In the genomic region with DNA sequence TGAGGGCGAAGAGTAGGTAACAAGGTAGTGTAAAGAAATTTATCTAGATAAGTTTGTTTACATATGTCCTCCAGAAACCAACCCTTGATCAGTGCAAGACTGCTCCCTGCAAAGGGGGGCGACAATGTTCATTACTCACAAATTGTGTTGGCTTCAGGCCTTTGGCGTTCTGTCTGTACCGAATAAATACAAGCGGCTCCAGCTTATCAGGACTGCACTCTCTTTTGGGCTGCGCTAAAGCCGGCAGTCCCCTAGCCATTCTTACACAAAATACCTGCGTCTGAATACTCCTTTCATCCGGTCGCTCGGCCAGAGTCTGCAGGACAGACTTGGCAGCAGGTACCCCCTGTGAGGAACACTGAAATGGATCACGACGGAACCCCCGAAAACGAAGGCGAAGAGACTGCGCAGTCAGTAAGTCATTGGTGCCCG, we compare ENCODE assay signal across 24 cellular contexts.
DNase-seq lines count a peak whose midpoint lies in the region; ATAC-seq and TF ChIP-seq lines count a peak whose summit lies in the region.
"Had no signal": no experiment of that assay in that cellular context is flagged by ENCODE, and none has a peak within 500 bp of the region (broad histone marks: within the 10 kb centered on the region; RNA-seq: fewer than 3 reads in every experiment).

No MANE protein-coding gene starts in this region.

- peaks cover 28% of the 10 kb centered on the region for H3K36me3 ChIP-seq in CD8-positive, alpha-beta memory T cell (ENCODE audit: insufficient read depth, low read length)
- H3K36me3 ChIP-seq in left lung: peaks cover 0 to 57% of the 10 kb centered on the region in 2 donors

- DNase-seq in CD8-positive, alpha-beta memory T cell: no peak
- DNase-seq in HuH-7 (ENCODE audit: low spot score) (peak; percentile 35), WTC11 (ENCODE audit: low spot score) (no peak), left lung (peak in 1 of 2 donors; percentile 34), activated gamma-delta T cell (lab: John Stamatoyannopoulos, UW) (no peak), NAMALWA (ENCODE audit: low spot score) (no peak)
- no peak for DNase-seq in activated T-helper 1 cell treated with anti-CD3 and anti-CD28 coated beads, Interleukin-12 subunit alpha, Interleukin-12 subunit beta, Interleukin-2, Interleukin-4 antibody, amounts not matched to agents 30 ng/mL and 10 ng/mL and 1 ng/mL, durations not matched to agents 14 hours and 24 hours and 36 hours (ENCODE audit: low spot score)
- DNase-seq: 8988T; Calu3; CD4-positive, alpha-beta memory T cell; DMS153; GDM1; HCEC 1CT; NCI-H1105 treated with DMSO at 0.1 percent for 48 hours; NCI-H2081; NCI-H2171; NCI-H345; NCI-H524 treated with DMSO at 0.1 percent for 48 hours; NCI-H82; SJCRH30 had no signal

- H3K4me1 ChIP-seq in CD8-positive, alpha-beta memory T cell (ENCODE audit: insufficient read depth, low read length): no peaks in the 10 kb centered on the region
- peaks cover 0 to 4% of the 10 kb centered on the region in 2 donors for H3K4me1 ChIP-seq in left lung
- H3K4me1 ChIP-seq: BLaER1 treated with 17β-estradiol and CSF1 and Interleukin-3, amounts not matched to agents 10 nM and 100 nM; SJCRH30 had no signal

- no peaks in the 10 kb centered on the region for H3K9me3 ChIP-seq in CD8-positive, alpha-beta memory T cell (ENCODE audit: low read length)
- H3K9me3 ChIP-seq in left lung: no peaks in the 10 kb centered on the region
- H3K9me3 ChIP-seq: SJCRH30 had no signal

- H3K27ac Mint-ChIP-seq in CD8-positive, alpha-beta memory T cell: no peak overlapping the region
- H3K27ac Mint-ChIP-seq in WTC11: peak overlapping the region; percentile 80
- no peak overlapping the region for H3K27ac Mint-ChIP-seq in activated T-helper 1 cell treated with anti-CD3 and anti-CD28 coated beads, Interleukin-12 subunit alpha, Interleukin-12 subunit beta, Interleukin-2, Interleukin-4 antibody, amounts not matched to agents 30 ng/mL and 10 ng/mL and 1 ng/mL, durations not matched to agents 14 hours and 24 hours and 36 hours

- peaks cover 0 to 6% (median 2%) of the 10 kb centered on the region in 3 donors for H3K4me1 Mint-ChIP-seq in CD8-positive, alpha-beta memory T cell
- H3K4me1 Mint-ChIP-seq in WTC11: peaks cover 66% of the 10 kb centered on the region
- no peaks in the 10 kb centered on the region for H3K4me1 Mint-ChIP-seq in activated T-helper 1 cell treated with anti-CD3 and anti-CD28 coated beads, Interleukin-12 subunit alpha, Interleukin-12 subunit beta, Interleukin-2, Interleukin-4 antibody, amounts not matched to agents 30 ng/mL and 10 ng/mL and 1 ng/mL, durations not matched to agents 14 hours and 24 hours and 36 hours (ENCODE audit: low read depth)

- H3K36me3 Mint-ChIP-seq in CD8-positive, alpha-beta memory T cell: peaks cover 49 to 80% (median 53%) of the 10 kb centered on the region in 3 donors
- peaks cover 32% of the 10 kb centered on the region for H3K36me3 Mint-ChIP-seq in WTC11
- H3K36me3 Mint-ChIP-seq in activated T-helper 1 cell treated with anti-CD3 and anti-CD28 coated beads, Interleukin-12 subunit alpha, Interleukin-12 subunit beta, Interleukin-2, Interleukin-4 antibody, amounts not matched to agents 30 ng/mL and 10 ng/mL and 1 ng/mL, durations not matched to agents 14 hours and 24 hours and 36 hours (ENCODE audit: low read depth): peaks cover 16% of the 10 kb centered on the region

- peak overlapping the region; percentile 40 for H3K27ac ChIP-seq in CD8-positive, alpha-beta memory T cell (ENCODE audit: low read depth, low read length)
- H3K27ac ChIP-seq in left lung: no peak overlapping the region
- H3K27ac ChIP-seq: BLaER1 treated with 17β-estradiol and CSF1 and Interleukin-3, amounts not matched to agents 10 nM and 100 nM; HL-60; KMS-11; SJCRH30 had no signal

- CTCF ChIA-PET in CD8-positive, alpha-beta memory T cell (lab: Charles Lee): no interaction called here
- CTCF ChIA-PET in WTC11 (lab: Charles Lee): interaction anchor here (0.9 to 1.2 kb wide), 3 partner anchors 70 to 128 kb away, joined by 4 to 7 read pairs (median 4); no protein-coding TSS in a partner anchor

- no peak overlapping the region for H3K4me3 ChIP-seq in CD8-positive, alpha-beta memory T cell (ENCODE audit: low read length)
- no peak overlapping the region for H3K4me3 ChIP-seq in left lung
- H3K4me3 ChIP-seq: BLaER1 treated with 17β-estradiol and CSF1 and Interleukin-3, amounts not matched to agents 10 nM and 100 nM; SJCRH30 had no signal

- H3K9me3 Mint-ChIP-seq in CD8-positive, alpha-beta memory T cell: peaks cover 0 to 13% (median 7%) of the 10 kb centered on the region in 5 donors
- H3K9me3 Mint-ChIP-seq in WTC11: peaks cover 12% of the 10 kb centered on the region
- H3K9me3 Mint-ChIP-seq in activated T-helper 1 cell treated with anti-CD3 and anti-CD28 coated beads, Interleukin-12 subunit alpha, Interleukin-12 subunit beta, Interleukin-2, Interleukin-4 antibody, amounts not matched to agents 30 ng/mL and 10 ng/mL and 1 ng/mL, durations not matched to agents 14 hours and 24 hours and 36 hours: no peaks in the 10 kb centered on the region

- TF ChIP-seq CTCF in WTC11 (IDR thresholded peaks at IDR 0.05): no peak
- TF ChIP-seq CTCF in left lung (IDR thresholded peaks at IDR 0.05): no peak

- ATAC-seq in WTC11 (peak; percentile 50), left lung (peak; percentile 33), HG03039 (IDR thresholded peaks at IDR 0.05; ENCODE audit: unreplicated experiment) (no peak)

- H3K4me3 Mint-ChIP-seq in CD8-positive, alpha-beta memory T cell: no peak overlapping the region
- no peak overlapping the region for H3K4me3 Mint-ChIP-seq in WTC11
- H3K4me3 Mint-ChIP-seq in activated T-helper 1 cell treated with anti-CD3 and anti-CD28 coated beads, Interleukin-12 subunit alpha, Interleukin-12 subunit beta, Interleukin-2, Interleukin-4 antibody, amounts not matched to agents 30 ng/mL and 10 ng/mL and 1 ng/mL, durations not matched to agents 14 hours and 24 hours and 36 hours: no peak overlapping the region
- H3K4me3 Mint-ChIP-seq: CD4-positive, alpha-beta memory T cell had no signal

- intact Hi-C loops in left lung (cut with DNase I): no loop called here
- intact Hi-C loops in activated T-helper 1 cell treated with anti-CD3 and anti-CD28 coated beads, Interleukin-12 subunit alpha, Interleukin-12 subunit beta, Interleukin-2, Interleukin-4 antibody, amounts not matched to agents 30 ng/mL and 10 ng/mL and 1 ng/mL, durations not matched to agents 14 hours and 24 hours and 36 hours (cut with micrococcal nuclease): no loop called here

- H3K27me3 ChIP-seq in CD8-positive, alpha-beta memory T cell (ENCODE audit: insufficient read depth, low read length, poor library complexity, severe bottlenecking): no peaks in the 10 kb centered on the region
- H3K27me3 ChIP-seq in left lung: no peaks in the 10 kb centered on the region
- H3K27me3 ChIP-seq: BLaER1 treated with 17β-estradiol and CSF1 and Interleukin-3, amounts not matched to agents 10 nM and 100 nM; SJCRH30 had no signal

- H3K27me3 Mint-ChIP-seq in CD8-positive, alpha-beta memory T cell: no peaks in the 10 kb centered on the region
- no peaks in the 10 kb centered on the region; the same call in 1 of the 2 replicates for H3K27me3 Mint-ChIP-seq in WTC11 (ENCODE audit: low read depth)
- no peaks in the 10 kb centered on the region for H3K27me3 Mint-ChIP-seq in activated T-helper 1 cell treated with anti-CD3 and anti-CD28 coated beads, Interleukin-12 subunit alpha, Interleukin-12 subunit beta, Interleukin-2, Interleukin-4 antibody, amounts not matched to agents 30 ng/mL and 10 ng/mL and 1 ng/mL, durations not matched to agents 14 hours and 24 hours and 36 hours (ENCODE audit: insufficient read depth)
- H3K27me3 Mint-ChIP-seq: CD4-positive, alpha-beta memory T cell had no signal

- POLR2A ChIA-PET in CD8-positive, alpha-beta memory T cell (lab: Charles Lee): no interaction called here
- POLR2A ChIA-PET in WTC11 (lab: Charles Lee): interaction anchor here (0.6 to 0.8 kb wide), 2 partner anchors 17 to 428 kb away, joined by 3 to 5 read pairs; no protein-coding TSS in a partner anchor

TF ChIP-seq in WTC11, 78 proteins besides CTCF, POLR2A, EP300 and RAD21 (continues in another document):
- TF ChIP-seq, protein P1, sequence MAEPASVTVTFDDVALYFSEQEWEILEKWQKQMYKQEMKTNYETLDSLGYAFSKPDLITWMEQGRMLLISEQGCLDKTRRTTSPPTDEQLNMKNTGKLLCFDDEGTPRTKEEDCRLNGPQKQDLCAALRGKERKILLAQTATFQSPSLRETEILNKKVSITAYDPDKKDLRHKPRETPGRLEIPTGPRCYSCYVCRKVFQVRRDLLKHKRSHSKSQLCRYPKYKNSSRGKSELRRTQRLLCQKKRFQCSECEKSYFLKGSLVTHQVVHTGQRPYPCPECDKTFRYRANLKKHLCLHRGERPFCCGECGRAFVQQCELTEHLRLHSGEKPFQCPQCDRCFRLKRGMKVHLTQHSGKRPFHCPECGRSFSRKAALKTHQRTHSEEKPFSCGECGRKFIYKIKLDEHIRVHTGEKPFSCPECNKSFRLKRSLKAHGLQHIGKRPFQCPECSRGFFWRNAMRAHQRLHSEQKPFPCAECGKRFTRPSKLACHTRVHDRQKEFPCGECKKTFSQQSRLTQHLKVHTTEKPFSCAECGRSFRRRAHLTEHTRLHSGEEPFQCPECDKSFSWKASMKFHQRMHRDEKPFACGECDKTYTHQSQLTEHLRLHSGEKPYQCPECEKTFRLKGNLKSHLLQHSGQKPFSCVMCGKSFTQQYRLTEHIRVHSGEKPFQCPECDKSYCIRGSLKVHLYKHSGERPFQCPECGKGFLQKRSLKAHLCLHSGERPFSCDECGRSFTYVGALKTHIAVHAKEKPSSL (CRISPR knock-in tag; conservative IDR thresholded peaks at IDR 0.05): no peak
- TF ChIP-seq PRRX2 (CRISPR knock-in tag; IDR thresholded peaks at IDR 0.05): no peak
- TF ChIP-seq, protein P2, sequence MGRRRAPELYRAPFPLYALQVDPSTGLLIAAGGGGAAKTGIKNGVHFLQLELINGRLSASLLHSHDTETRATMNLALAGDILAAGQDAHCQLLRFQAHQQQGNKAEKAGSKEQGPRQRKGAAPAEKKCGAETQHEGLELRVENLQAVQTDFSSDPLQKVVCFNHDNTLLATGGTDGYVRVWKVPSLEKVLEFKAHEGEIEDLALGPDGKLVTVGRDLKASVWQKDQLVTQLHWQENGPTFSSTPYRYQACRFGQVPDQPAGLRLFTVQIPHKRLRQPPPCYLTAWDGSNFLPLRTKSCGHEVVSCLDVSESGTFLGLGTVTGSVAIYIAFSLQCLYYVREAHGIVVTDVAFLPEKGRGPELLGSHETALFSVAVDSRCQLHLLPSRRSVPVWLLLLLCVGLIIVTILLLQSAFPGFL (CRISPR knock-in tag; IDR thresholded peaks at IDR 0.05; ENCODE audit: borderline replicate concordance): no peak
- TF ChIP-seq ATF1 (CRISPR knock-in tag; IDR thresholded peaks at IDR 0.05): no peak
- TF ChIP-seq, protein P3, sequence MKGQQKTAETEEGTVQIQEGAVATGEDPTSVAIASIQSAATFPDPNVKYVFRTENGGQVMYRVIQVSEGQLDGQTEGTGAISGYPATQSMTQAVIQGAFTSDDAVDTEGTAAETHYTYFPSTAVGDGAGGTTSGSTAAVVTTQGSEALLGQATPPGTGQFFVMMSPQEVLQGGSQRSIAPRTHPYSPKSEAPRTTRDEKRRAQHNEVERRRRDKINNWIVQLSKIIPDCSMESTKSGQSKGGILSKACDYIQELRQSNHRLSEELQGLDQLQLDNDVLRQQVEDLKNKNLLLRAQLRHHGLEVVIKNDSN (CRISPR knock-in tag; IDR thresholded peaks at IDR 0.05): no peak
